In genomic region chr3:96977671-96978070, GRCh38 we compare ENCODE assay signal across 28 cellular contexts.
"Had no signal": no experiment of that assay in that cellular context is flagged by ENCODE, and none has a peak within 500 bp of the region (broad histone marks: within the 10 kb centered on the region; RNA-seq: fewer than 3 reads in every experiment).

No MANE protein-coding gene starts in this region.

- ATAC-seq: effector memory CD8-positive, alpha-beta T cell; gastrocnemius medialis; gastroesophageal sphincter; heart left ventricle; heart right ventricle had no signal

- H3K27me3 ChIP-seq: colonic mucosa, dorsolateral prefrontal cortex, esophagus muscularis mucosa, esophagus squamous epithelium, gastrocnemius medialis, gastroesophageal sphincter, heart left ventricle, heart right ventricle, hepatocyte had no signal

- H3K4me3 Mint-ChIP-seq: dendritic cell treated with granulocyte-macrophage colony-stimulating factor and Interleukin-4, amounts not matched to agents 40 ng/mL and 50 ng/mL, for 4 days; effector memory CD8-positive, alpha-beta T cell; endodermal cell had no signal

- H3K27ac Mint-ChIP-seq: dendritic cell treated with granulocyte-macrophage colony-stimulating factor and Interleukin-4, amounts not matched to agents 40 ng/mL and 50 ng/mL, for 4 days; effector memory CD8-positive, alpha-beta T cell; endodermal cell had no signal

- H3K4me1 Mint-ChIP-seq: endodermal cell had no signal

- DNase-seq: colonic mucosa; cortex of kidney; dermis blood vessel endothelial cell; dorsolateral prefrontal cortex; effector CD4-positive, alpha-beta T cell; effector CD8-positive, alpha-beta T cell; effector memory CD4-positive, alpha-beta T cell; effector memory CD8-positive, alpha-beta T cell; endodermal cell; erythroblast; esophagus squamous epithelium; foreskin fibroblast; foreskin melanocyte; gastrocnemius medialis; glutamatergic neuron; head of caudate nucleus; heart left ventricle; heart right ventricle; hippocampal formation had no signal

- H3K27ac ChIP-seq: colonic mucosa, coronary artery, dorsolateral prefrontal cortex, epithelial cell of prostate, esophagus muscularis mucosa, esophagus squamous epithelium, gastrocnemius medialis, gastroesophageal sphincter, heart left ventricle, heart right ventricle, hepatocyte had no signal

- H3K27me3 Mint-ChIP-seq: dendritic cell treated with granulocyte-macrophage colony-stimulating factor and Interleukin-4, amounts not matched to agents 40 ng/mL and 50 ng/mL, for 4 days; effector memory CD8-positive, alpha-beta T cell had no signal

- H3K9me3 ChIP-seq: colonic mucosa, esophagus muscularis mucosa, esophagus squamous epithelium, gastrocnemius medialis, gastroesophageal sphincter, heart left ventricle had no signal

- FAIRE-seq: colon, endometrium, endothelial cell of umbilical vein had no signal

- H3K36me3 ChIP-seq: colonic mucosa, esophagus muscularis mucosa, esophagus squamous epithelium, gastrocnemius medialis, gastroesophageal sphincter, heart left ventricle, heart right ventricle had no signal

- H3K4me3 ChIP-seq: colonic mucosa, coronary artery, dorsolateral prefrontal cortex, esophagus muscularis mucosa, esophagus squamous epithelium, gastrocnemius medialis, gastroesophageal sphincter, heart left ventricle, heart right ventricle, hepatocyte had no signal

- H3K4me1 ChIP-seq: colonic mucosa, esophagus muscularis mucosa, gastrocnemius medialis, gastroesophageal sphincter, heart left ventricle, heart right ventricle had no signal
